34 cellular contexts compared by ENCODE assay signal in the genomic region with DNA sequence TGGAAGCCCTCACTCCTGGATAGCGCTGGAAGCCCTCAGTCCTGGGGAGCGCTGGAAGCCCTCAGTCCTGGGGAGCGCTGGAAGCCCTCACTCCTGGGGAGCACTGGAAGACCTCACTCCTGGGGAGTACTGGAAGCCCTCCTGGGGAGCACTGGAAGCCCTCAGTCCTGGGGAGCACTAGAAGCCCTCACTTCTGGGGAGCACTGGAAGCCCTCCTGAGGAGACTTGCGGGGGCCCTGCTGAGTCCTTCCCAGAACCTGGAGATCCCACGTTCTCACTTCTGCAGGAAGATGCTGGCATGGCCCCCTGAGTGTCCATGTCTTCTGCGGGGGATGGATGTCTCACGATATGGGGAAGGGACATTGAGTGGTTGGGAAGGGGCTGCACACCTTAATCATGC.
"Had no signal": no experiment of that assay in that cellular context is flagged by ENCODE, and none has a peak within 500 bp of the region (broad histone marks: within the 10 kb centered on the region; RNA-seq: fewer than 3 reads in every experiment).

No MANE protein-coding gene starts in this region.

- H3K27me3 ChIP-seq: MG63 had no signal

- H3K9me3 ChIP-seq: MG63 had no signal

- H3K36me3 ChIP-seq: MG63 had no signal

- DNase-seq: Karpas-422, Kasumi-1, MG63, MM.1S, MV-4-11, NCI-H1048, NCI-H1092, NCI-H1092 treated with DMSO at 0.1 percent for 48 hours, NCI-H1105, NCI-H1105 treated with DMSO at 0.1 percent for 48 hours, NCI-H1417, NCI-H1417 treated with DMSO at 0.1 percent for 48 hours, NCI-H1436, NCI-H1436 treated with DMSO at 0.1 percent for 48 hours, NCI-H146, NCI-H1694, NCI-H1694 treated with DMSO at 0.1 percent for 48 hours, NCI-H187, NCI-H187 treated with DMSO at 0.1 percent for 48 hours, NCI-H1930, NCI-H2029, NCI-H2029 treated with DMSO at 0.1 percent for 48 hours, NCI-H2081, NCI-H2081 treated with DMSO at 0.1 percent for 48 hours, NCI-H2107, NCI-H2171, NCI-H2171 treated with DMSO at 0.1 percent for 48 hours, NCI-H2227 treated with DMSO at 0.1 percent for 48 hours, NCI-H226, NCI-H345, NCI-H446, NCI-H446 treated with DMSO at 0.1 percent for 48 hours, NCI-H510A, NCI-H510A treated with DMSO at 0.1 percent for 48 hours had no signal

- H3K4me3 ChIP-seq: MG63 had no signal
